Comparison of ENCODE assay signal across 1 cellular context in genomic region chr12:94699796-94700195, GRCh38.
TF ChIP-seq lines count a peak whose summit lies in the region.

No MANE protein-coding gene starts in this region.

TF ChIP-seq in K562, 482 proteins besides CTCF, POLR2A, EP300 and RAD21 (continued from another document):
- no peak for TF ChIP-seq AFF4 (CRISPR knock-in tag; IDR thresholded peaks at IDR 0.05)
- TF ChIP-seq STAT5B (CRISPR knock-in tag; IDR thresholded peaks at IDR 0.05) = no peak
- TF ChIP-seq ZKSCAN8 (CRISPR knock-in tag; IDR thresholded peaks at IDR 0.05) = no peak
- TF ChIP-seq MAFG (tag; conservative IDR thresholded peaks at IDR 0.05) = peak; percentile 39
- 0 out of 2 replicates have a peak, but pooled peaks have one; percentile 31 for TF ChIP-seq NFE2 (IDR thresholded peaks at IDR 0.05; ENCODE audit: low read depth)
- no peak for TF ChIP-seq MAX (CRISPR knock-in tag; IDR thresholded peaks at IDR 0.05)
- TF ChIP-seq ZBTB17 (CRISPR knock-in tag; IDR thresholded peaks at IDR 0.05) = no peak
- TF ChIP-seq U2AF1 (optimal IDR thresholded peaks at IDR 0.05; ENCODE audit: low read depth, low read length) = no peak
